In genomic region chr21:34945288-34945687, GRCh38 we compare ENCODE assay signal across 17 cellular contexts.
DNase-seq lines count a peak whose midpoint lies in the region; ATAC-seq and TF ChIP-seq lines count a peak whose summit lies in the region.
"Had no signal": no experiment of that assay in that cellular context is flagged by ENCODE, and none has a peak within 500 bp of the region (broad histone marks: within the 10 kb centered on the region; RNA-seq: fewer than 3 reads in every experiment).

No MANE protein-coding gene starts in this region.

- no peaks in the 10 kb centered on the region for H3K9me3 Mint-ChIP-seq in T-cell
- H3K9me3 Mint-ChIP-seq in central memory CD8-positive, alpha-beta T cell = no peaks in the 10 kb centered on the region
- H3K9me3 Mint-ChIP-seq: effector memory CD8-positive, alpha-beta T cell had no signal

- H3K27me3 Mint-ChIP-seq in T-cell = no peaks in the 10 kb centered on the region
- H3K27me3 Mint-ChIP-seq in central memory CD8-positive, alpha-beta T cell = no peaks in the 10 kb centered on the region
- H3K27me3 Mint-ChIP-seq: effector memory CD8-positive, alpha-beta T cell had no signal

- intact Hi-C loops in spleen (cut with DNase I; ENCODE audit: low total_unique reads) = no loop called here

- no peak overlapping the region for H2AFZ ChIP-seq in SK-N-SH (ENCODE audit: low read depth)

- no peak for TF ChIP-seq RAD21 in SK-N-SH (IDR thresholded peaks at IDR 0.05; ENCODE audit: low read length)

- no peaks in the 10 kb centered on the region for H4K20me1 ChIP-seq in SK-N-SH (ENCODE audit: insufficient read depth)

- DNase-seq in stimulated activated CD4-positive, alpha-beta T cell treated with anti-CD3 and anti-CD28 coated beads, Interleukin-15, amount 100 ng/mL, for 24 hours = peak; percentile 35
- no peak for DNase-seq in stimulated activated CD4-positive, alpha-beta T cell treated with anti-CD3 and anti-CD28 coated beads, Interleukin-4, amount 100 ng/mL, for 1 hour
- DNase-seq in T-cell (no peak), AG08396 (ENCODE audit: low spot score) (no peak), SK-N-SH (no peak), spleen (no peak)
- DNase-seq in central memory CD8-positive, alpha-beta T cell (ENCODE audit: low spot score in 2 of 2) = no peak
- DNase-seq: effector memory CD8-positive, alpha-beta T cell; Kasumi-1; NCI-H1092; NCI-H2029; PC-3; SHP77; sigmoid colon; upper lobe of left lung; WERI-Rb-1 had no signal

- TF ChIP-seq POLR2A in spleen (IDR thresholded peaks at IDR 0.05) = no peak

- ATAC-seq in T-cell (replicated peaks in 1 of 4) = no peak
- ATAC-seq in central memory CD8-positive, alpha-beta T cell (replicated peaks; ENCODE audit: extremely low read depth, poor library complexity, severe bottlenecking) = no peak
- ATAC-seq: effector memory CD8-positive, alpha-beta T cell; HCT116; PC-3 had no signal

- TF ChIP-seq EP300 in SK-N-SH (IDR thresholded peaks at IDR 0.05; ENCODE audit: borderline replicate concordance in 1 of 2, low read depth in 1 of 2, low read length in 1 of 2) = no peak

- POLR2A ChIA-PET in T-cell (lab: Charles Lee) = no interaction called here
- POLR2A ChIA-PET in SK-N-SH (lab: Yijun Ruan, JAX) = no interaction called here

- H3K9me3 ChIP-seq in SK-N-SH (no peaks in the 10 kb centered on the region), spleen (no peaks in the 10 kb centered on the region)
- H3K9me3 ChIP-seq: sigmoid colon, upper lobe of left lung had no signal

- H3K36me3 Mint-ChIP-seq in T-cell = peaks cover 20% of the 10 kb centered on the region
- H3K36me3 Mint-ChIP-seq in central memory CD8-positive, alpha-beta T cell (ENCODE audit: insufficient read depth) = peaks cover 8% of the 10 kb centered on the region

- H3K9ac ChIP-seq in SK-N-SH = no peak overlapping the region

- H3K27ac ChIP-seq in SK-N-SH (ENCODE audit: low read depth in 2 of 2, low read length in 1 of 2) (no peak overlapping the region), spleen (no peak overlapping the region)
- H3K27ac ChIP-seq: sigmoid colon, upper lobe of left lung, WERI-Rb-1 had no signal

- H3K79me2 ChIP-seq in SK-N-SH (ENCODE audit: insufficient read depth) = no peaks in the 10 kb centered on the region

- CTCF ChIA-PET in T-cell (lab: Charles Lee) (no interaction called here), SK-N-SH (lab: Yijun Ruan, JAX) (interaction anchor here (0.7 kb wide), 1 partner anchor 55 kb away, joined by 3 read pairs; no protein-coding TSS in a partner anchor)

- H3K4me1 Mint-ChIP-seq in T-cell = peaks cover 95 to 97% (median 95%) of the 10 kb centered on the region in 3 donors
- peaks cover 70% of the 10 kb centered on the region for H3K4me1 Mint-ChIP-seq in central memory CD8-positive, alpha-beta T cell

- TF ChIP-seq CTCF in SK-N-SH (IDR thresholded peaks at IDR 0.05) (no peak), spleen (IDR thresholded peaks at IDR 0.05 in 8 of 11, conservative IDR thresholded peaks at IDR 0.05 in 3 of 11) (no peak)

- H3K27ac Mint-ChIP-seq in T-cell = peak overlapping the region; percentile 81 to 82
- H3K27ac Mint-ChIP-seq in central memory CD8-positive, alpha-beta T cell (ENCODE audit: low read depth) = peak overlapping the region; percentile 34

- H3F3A ChIP-seq in SK-N-SH (replicated peaks; ENCODE audit: insufficient read depth) = no peaks in the 10 kb centered on the region

- H3K4me3 Mint-ChIP-seq in T-cell = peak overlapping the region in 1 of 3 donors; percentile 46
- H3K4me3 Mint-ChIP-seq in central memory CD8-positive, alpha-beta T cell = no peak overlapping the region

- H3K4me1 ChIP-seq in SK-N-SH (ENCODE audit: control insufficient read depth in 1 of 2, insufficient read depth in 2 of 2, low read depth in 1 of 2, low read length in 1 of 2) (no peaks in the 10 kb centered on the region), spleen (peaks cover 0 to 79% (median 19%) of the 10 kb centered on the region in 6 donors)
- H3K4me1 ChIP-seq: sigmoid colon, upper lobe of left lung had no signal

- H3K36me3 ChIP-seq in SK-N-SH (replicated peaks in 1 of 2; ENCODE audit: control insufficient read depth in 1 of 2, insufficient read depth in 2 of 2, low read length in 1 of 2) = no peaks in the 10 kb centered on the region
- H3K36me3 ChIP-seq in spleen = no peaks in the 10 kb centered on the region
- H3K36me3 ChIP-seq: sigmoid colon, upper lobe of left lung, WERI-Rb-1 had no signal

- WGBS in SK-N-SH (ENCODE audit: low lambda C conversion rate) = 81% methylated on average over 3 of the region's 3 CpGs
- 81 to 92% (median 86%) methylated on average over 3 of the region's 3 CpGs for WGBS in spleen, 5 donors

- no peaks in the 10 kb centered on the region for H3K27me3 ChIP-seq in SK-N-SH (ENCODE audit: insufficient read depth)
- H3K27me3 ChIP-seq in spleen (replicated peaks in 1 of 7) = no peaks in the 10 kb centered on the region
- H3K27me3 ChIP-seq: sigmoid colon, upper lobe of left lung had no signal

- H3K4me3 ChIP-seq in SK-N-SH (ENCODE audit: low read depth in 2 of 2, low read length in 1 of 2) (no peak overlapping the region), spleen (no peak overlapping the region)
- H3K4me3 ChIP-seq: sigmoid colon, upper lobe of left lung had no signal

- H3K9me2 ChIP-seq in SK-N-SH = no peaks in the 10 kb centered on the region

- no peak overlapping the region for H3K4me2 ChIP-seq in SK-N-SH

TF ChIP-seq in SK-N-SH, 30 proteins besides CTCF, POLR2A, EP300 and RAD21:
- TF ChIP-seq MXI1 (IDR thresholded peaks at IDR 0.05; ENCODE audit: low read depth, low read length) = no peak
- no peak for TF ChIP-seq USF2 (IDR thresholded peaks at IDR 0.05; ENCODE audit: borderline replicate concordance, low read depth, low read length)
- no peak for TF ChIP-seq ELF1 (IDR thresholded peaks at IDR 0.05)
- no peak for TF ChIP-seq RCOR1 (IDR thresholded peaks at IDR 0.05; ENCODE audit: low read length)
- TF ChIP-seq FOXJ3 (CRISPR knock-in tag; IDR thresholded peaks at IDR 0.05) = no peak
- no peak for TF ChIP-seq TEAD4 (IDR thresholded peaks at IDR 0.05; ENCODE audit: borderline replicate concordance, insufficient read depth)
- TF ChIP-seq CHD2 (IDR thresholded peaks at IDR 0.05; ENCODE audit: low read length, partially characterized antibody) = no peak
- TF ChIP-seq TAF1 (IDR thresholded peaks at IDR 0.05; ENCODE audit: borderline replicate concordance, low read depth, low read length) = no peak
- TF ChIP-seq NRF1 (IDR thresholded peaks at IDR 0.05; ENCODE audit: low read depth, low read length) = no peak
- TF ChIP-seq JUND (IDR thresholded peaks at IDR 0.05) = no peak
- TF ChIP-seq RFX5 (IDR thresholded peaks at IDR 0.05; ENCODE audit: low read length) = no peak
- TF ChIP-seq IRF3 (IDR thresholded peaks at IDR 0.05; ENCODE audit: low read depth, low read length) = no peak
- no peak for TF ChIP-seq ZBTB33 (IDR thresholded peaks at IDR 0.05; ENCODE audit: borderline replicate concordance, low read depth)
- TF ChIP-seq SIN3A (IDR thresholded peaks at IDR 0.05; ENCODE audit: borderline replicate concordance, low read depth, low read length) = no peak
- no peak for TF ChIP-seq RXRA (IDR thresholded peaks at IDR 0.05; ENCODE audit: borderline replicate concordance, low read depth)
- TF ChIP-seq NFIC (IDR thresholded peaks at IDR 0.05; ENCODE audit: borderline replicate concordance) = no peak
- TF ChIP-seq USF1 (IDR thresholded peaks at IDR 0.05; ENCODE audit: borderline replicate concordance, low read depth) = no peak
- no peak for TF ChIP-seq GATA2 (CRISPR knock-in tag; IDR thresholded peaks at IDR 0.05)
